ENCODE assay signal across 29 cellular contexts in genomic region chr20:21046413-21047070, GRCh38. TPM values are rescaled to one million over a fixed set of nuclear protein-coding genes. Genes with fewer than 3 reads are reported as not detected.
"Had no signal": no experiment of that assay in that cellular context is flagged by ENCODE, and none has a peak within 500 bp of the region (broad histone marks: within the 10 kb centered on the region; RNA-seq: fewer than 3 reads in every experiment).

No MANE protein-coding gene starts in this region.

- H3K27me3 ChIP-seq: brain microvascular endothelial cell, neural progenitor cell, upper lobe of right lung had no signal

- H3K4me2 ChIP-seq: neural progenitor cell had no signal

- H3K9ac ChIP-seq: neural progenitor cell had no signal

- H2AFZ ChIP-seq: neural progenitor cell had no signal

- DNase-seq: activated CD4-positive, alpha-beta T cell treated with anti-CD3 and anti-CD28 coated beads, Interleukin-2, amount 50 U/mL, for 48 hours; activated effector memory CD4-positive, alpha-beta T cell treated with Interleukin-2 at 50 U/mL for 16 hours; activated naive CD4-positive, alpha-beta T cell treated with anti-CD3 and anti-CD28 coated beads, Interleukin-2, amount 10 ng/mL, durations not matched to agents 7 days and 5 days; activated T-cell treated with anti-CD3 and anti-CD28 coated beads, Interleukin-2, amount 50 U/mL, for 72 hours; aorta; brain microvascular endothelial cell; central memory CD4-positive, alpha-beta T cell; dermis blood vessel endothelial cell; effector CD8-positive, alpha-beta T cell; foreskin melanocyte; hypothalamus; left ventricle myocardium inferior; naive thymus-derived CD8-positive, alpha-beta T cell; stimulated activated CD4-positive, alpha-beta T cell treated with anti-CD3 and anti-CD28 coated beads, Interleukin-2, amount 100 ng/mL, for 48 hours; stimulated activated CD8-positive, alpha-beta memory T cell treated with anti-CD3 and anti-CD28 coated beads, Interleukin-4, amount 100 ng/mL, for 48 hours; stimulated activated naive CD4-positive, alpha-beta T cell; T-helper 9 cell; upper lobe of right lung had no signal

- H3K9me3 ChIP-seq: left ventricle myocardium inferior, upper lobe of right lung had no signal

- H3K36me3 ChIP-seq: brain microvascular endothelial cell, left ventricle myocardium inferior, neural progenitor cell, upper lobe of right lung had no signal

- ATAC-seq: activated T-cell treated with anti-CD3 and anti-CD28 coated beads, Interleukin-2, amount 50 U/mL, for 72 hours; naive thymus-derived CD8-positive, alpha-beta T cell; upper lobe of right lung; WTC11 had no signal

- H3K27ac ChIP-seq: brain microvascular endothelial cell, left ventricle myocardium inferior, neural progenitor cell, upper lobe of right lung had no signal

- H3K4me3 ChIP-seq: left ventricle myocardium inferior, neural progenitor cell, upper lobe of right lung had no signal

- H3K4me1 ChIP-seq: left ventricle myocardium inferior, neural progenitor cell, upper lobe of right lung had no signal

RNA-seq across cellular contexts. Expression of gene LINC00237, which starts 59.6 kb away (rescaled TPM):
- total RNA-seq: aorta; dermis blood vessel endothelial cell; left ventricle myocardium inferior; lung microvascular endothelial cell; mesothelial cell of epicardium; naive thymus-derived CD8-positive, alpha-beta T cell; osteoblast; progenitor cell of endocrine pancreas; subcutaneous adipose tissue; T-helper 1 cell treated with Interleukin-12 subunit alpha and Interleukin-12 subunit beta and Interleukin-4 antibody, amounts not matched to agents 30 ng/mL and 1 ng/mL, for 36 hours; upper lobe of right lung had no signal
- polyA plus RNA-seq: adipose tissue, esophagus, thymus had no signal
